In genomic region chr9:677461-678097, GRCh38 we compare ENCODE assay signal across 9 cellular contexts.
DNase-seq lines count a peak whose midpoint lies in the region; ATAC-seq and TF ChIP-seq lines count a peak whose summit lies in the region.
"Had no signal": no experiment of that assay in that cellular context is flagged by ENCODE, and none has a peak within 500 bp of the region (broad histone marks: within the 10 kb centered on the region; RNA-seq: fewer than 3 reads in every experiment).

No MANE protein-coding gene starts in this region.

- H3K4me3 Mint-ChIP-seq in CD4-positive, CD25-positive, alpha-beta regulatory T cell = peak overlapping the region in 3 of 4 donors; percentile 65 to 90 (median 69)

- H3K9me3 ChIP-seq in CD4-positive, CD25-positive, alpha-beta regulatory T cell (ENCODE audit: control insufficient read depth in 2 of 2, low read length in 2 of 2) = no peaks in the 10 kb centered on the region
- H3K9me3 ChIP-seq in PC-3 (ENCODE audit: low read length) (no peaks in the 10 kb centered on the region), esophagus (ENCODE audit: control insufficient read depth in 2 of 2, insufficient read depth in 1 of 2, low read depth in 1 of 2, low read length in 1 of 2) (no peaks in the 10 kb centered on the region)

- H3K4me3 ChIP-seq in CD4-positive, CD25-positive, alpha-beta regulatory T cell (ENCODE audit: low read depth, low read length) = peak overlapping the region; percentile 78
- no peak overlapping the region for H3K4me3 ChIP-seq in PC-3 (ENCODE audit: low read length)
- H3K4me3 ChIP-seq in esophagus (ENCODE audit: low read depth in 1 of 2, low read length in 2 of 2) = peak overlapping the region in 1 of 2 donors; percentile 46

- intact Hi-C loops in PC-3 (cut with micrococcal nuclease) = no loop called here

- H3K9me2 ChIP-seq in PC-3 (replicated peaks; ENCODE audit: low read length) = no peaks in the 10 kb centered on the region

- H3K9me3 Mint-ChIP-seq in CD4-positive, CD25-positive, alpha-beta regulatory T cell = peaks cover 0 to 2% (median 0%) of the 10 kb centered on the region in 7 donors

- no peaks in the 10 kb centered on the region for H3K27me3 ChIP-seq in CD4-positive, CD25-positive, alpha-beta regulatory T cell (ENCODE audit: control insufficient read depth, insufficient read depth, low read length)
- H3K27me3 ChIP-seq in PC-3 (ENCODE audit: low read length) = no peaks in the 10 kb centered on the region
- H3K27me3 ChIP-seq in esophagus (ENCODE audit: control insufficient read depth in 1 of 2, insufficient read depth in 2 of 2, low read length in 2 of 2) = no peaks in the 10 kb centered on the region

- H3K4me2 ChIP-seq in PC-3 (ENCODE audit: low read length) = peak overlapping the region; percentile 40; the same call in 1 of the 2 replicates

- no peaks in the 10 kb centered on the region for H3K79me2 ChIP-seq in PC-3 (ENCODE audit: low read length)

- DNase-seq in CD4-positive, CD25-positive, alpha-beta regulatory T cell = peak in 1 of 3 donors; percentile 40
- no peak for DNase-seq in PC-3
- DNase-seq in pons (ENCODE audit: low spot score) = peak; percentile 58
- DNase-seq in GM19238 (ENCODE audit: insufficient read length, low spot score) = no peak
- no peak for DNase-seq in foreskin melanocyte
- DNase-seq: NCI-H146 had no signal

- peaks cover 10 to 19% (median 12%) of the 10 kb centered on the region in 4 donors for H3K4me1 Mint-ChIP-seq in CD4-positive, CD25-positive, alpha-beta regulatory T cell

- H3K27ac Mint-ChIP-seq in CD4-positive, CD25-positive, alpha-beta regulatory T cell = peak overlapping the region in 1 of 3 donors; percentile 28

- no peak overlapping the region for H2AFZ ChIP-seq in PC-3 (ENCODE audit: low read length)

- no TSS peak for BruUV-seq in PC-3 (replicated peaks; lab: Mats Ljungman, UMichigan)

- H3K27me3 Mint-ChIP-seq in CD4-positive, CD25-positive, alpha-beta regulatory T cell = peaks cover 2% of the 10 kb centered on the region

- H3K36me3 ChIP-seq in CD4-positive, CD25-positive, alpha-beta regulatory T cell (ENCODE audit: control insufficient read depth, insufficient read depth, low read length) = no peaks in the 10 kb centered on the region
- H3K36me3 ChIP-seq in PC-3 (ENCODE audit: low read depth, low read length) (no peaks in the 10 kb centered on the region; the same call in 1 of the 2 replicates), esophagus (ENCODE audit: control insufficient read depth in 2 of 2, insufficient read depth in 2 of 2, low read length in 1 of 2) (no peaks in the 10 kb centered on the region)

- CTCF ChIA-PET in PC-3 (lab: Charles Lee) = no interaction called here

- H3K4me1 ChIP-seq in CD4-positive, CD25-positive, alpha-beta regulatory T cell (ENCODE audit: control insufficient read depth, insufficient read depth, low read length, poor library complexity, severe bottlenecking) = peaks cover 6% of the 10 kb centered on the region
- H3K4me1 ChIP-seq in PC-3 (ENCODE audit: insufficient read depth, low read length) (peaks cover 39% of the 10 kb centered on the region), esophagus (ENCODE audit: control insufficient read depth in 2 of 2, insufficient read depth in 2 of 2, low read length in 1 of 2) (no peaks in the 10 kb centered on the region)

- no peak for TF ChIP-seq CTCF in PC-3 (conservative IDR thresholded peaks at IDR 0.05; ENCODE audit: low read depth, low read length)

- H3K27ac ChIP-seq in CD4-positive, CD25-positive, alpha-beta regulatory T cell (ENCODE audit: insufficient read depth, low read length, poor library complexity, severe bottlenecking) = no peak overlapping the region
- H3K27ac ChIP-seq in PC-3 (ENCODE audit: low read length) (no peak overlapping the region), esophagus (ENCODE audit: low read depth in 2 of 2, low read length in 1 of 2) (peak overlapping the region; percentile 85 to 91)

- H3K36me3 Mint-ChIP-seq in CD4-positive, CD25-positive, alpha-beta regulatory T cell = peaks cover 5% of the 10 kb centered on the region

- no peak overlapping the region for H3K9ac ChIP-seq in PC-3 (ENCODE audit: low read length)

- POLR2A ChIA-PET in PC-3 (lab: Charles Lee; ENCODE audit: unreplicated experiment) = no interaction called here

- no peaks in the 10 kb centered on the region for H4K20me1 ChIP-seq in PC-3 (ENCODE audit: low read length)

- no peak for ATAC-seq in CD4-positive, CD25-positive, alpha-beta regulatory T cell (ENCODE audit: low read depth in 2 of 2)
- ATAC-seq in PC-3 (no peak), GM21786 (IDR thresholded peaks at IDR 0.05; ENCODE audit: unreplicated experiment) (no peak), GM21737 (IDR thresholded peaks at IDR 0.05; ENCODE audit: unreplicated experiment) (no peak)

- no peaks in the 10 kb centered on the region for H3F3A ChIP-seq in PC-3 (ENCODE audit: low read length, unreplicated experiment)

- 21 to 31% methylated on average over 11 of the region's 11 CpGs for WGBS in esophagus, 2 donors

Comparison
In these comparisons a context has a peak if more than half of its experiments do, and no peak if none do; other contexts are left out.
1. H3K27ac ChIP-seq: peak in esophagus (2 of 2); none in CD4-positive, CD25-positive, alpha-beta regulatory T cell (single experiment) and PC-3 (single experiment).